In genomic region chr15:26091184-26091583, GRCh38 we compare ENCODE assay signal across 21 cellular contexts.
"Had no signal": no experiment of that assay in that cellular context is flagged by ENCODE, and none has a peak within 500 bp of the region (broad histone marks: within the 10 kb centered on the region; RNA-seq: fewer than 3 reads in every experiment).

No MANE protein-coding gene starts in this region.

- DNase-seq: activated CD4-positive, alpha-beta memory T cell treated with anti-CD3 and anti-CD28 coated beads for 36 hours; activated CD4-positive, alpha-beta T cell treated with anti-CD3 and anti-CD28 coated beads for 48 hours; activated naive CD4-positive, alpha-beta T cell treated with anti-CD3 and anti-CD28 coated beads for 36 hours; activated naive CD8-positive, alpha-beta T cell treated with anti-CD3 and anti-CD28 coated beads, Interleukin-2, amount 10 ng/mL, durations not matched to agents 7 days and 5 days; activated T-cell treated with anti-CD3 and anti-CD28 coated beads, Interleukin-2, amount 50 U/mL, for 48 hours; amniotic stem cell; cortex of kidney; foreskin fibroblast; heart right ventricle; kidney; lower lobe of right lung; naive thymus-derived CD8-positive, alpha-beta T cell; retina; sigmoid colon; stimulated activated CD4-positive, alpha-beta T cell treated with anti-CD3 and anti-CD28 coated beads, Interleukin-2, amount 100 ng/mL, for 48 hours; stimulated activated CD8-positive, alpha-beta memory T cell treated with anti-CD3 and anti-CD28 coated beads, Interleukin-4, amount 100 ng/mL, for 48 hours; stimulated activated naive B cell treated with anti-CD40 and anti-IgM and Interleukin-4, amounts not matched to agents 10 μg/mL and 1 μg/mL and 100 μg/mL, for 72 hours; T-helper 17 cell; testis; upper lobe of left lung had no signal

- ATAC-seq: heart right ventricle; left lobe of liver; lower lobe of right lung; naive thymus-derived CD8-positive, alpha-beta T cell; stimulated activated naive B cell treated with anti-CD40 and anti-IgM and Interleukin-4, amounts not matched to agents 10 μg/mL and 1 μg/mL and 100 μg/mL, for 72 hours; T-helper 17 cell had no signal
